25 cellular contexts compared by ENCODE assay signal in genomic region chr13:42283574-42283973, GRCh38. TPM values are rescaled to one million over a fixed set of nuclear protein-coding genes. Genes with fewer than 3 reads are reported as not detected.
DNase-seq lines count a peak whose midpoint lies in the region; ATAC-seq, FAIRE-seq and TF ChIP-seq lines count a peak whose summit lies in the region.
"Had no signal": no experiment of that assay in that cellular context is flagged by ENCODE, and none has a peak within 500 bp of the region (broad histone marks: within the 10 kb centered on the region; RNA-seq: fewer than 3 reads in every experiment).

No MANE protein-coding gene starts in this region.

- TF ChIP-seq CTCF in HepG2 (CRISPR knock-in tag; IDR thresholded peaks at IDR 0.05) (no peak), right lobe of liver (IDR thresholded peaks at IDR 0.05) (no peak), endodermal cell (conservative IDR thresholded peaks at IDR 0.05) (no peak), transverse colon (IDR thresholded peaks at IDR 0.05) (no peak), osteoblast (IDR thresholded peaks at IDR 0.05; ENCODE audit: extremely low read depth, low read depth, low read length) (no peak), mesothelial cell of epicardium (IDR thresholded peaks at IDR 0.05; ENCODE audit: unreplicated experiment) (no peak)

- H3K36me3 Mint-ChIP-seq in endodermal cell (ENCODE audit: low read depth): peaks cover 17% of the 10 kb centered on the region
- peaks cover 18% of the 10 kb centered on the region for H3K36me3 Mint-ChIP-seq in mesothelial cell of epicardium

- ATAC-seq in HepG2 (no peak), right lobe of liver (no peak)
- ATAC-seq: activated CD4-positive, CD25-positive, alpha-beta regulatory T cell treated with anti-CD3 and anti-CD28 coated beads, Interleukin-2, amount 50 U/mL, for 24 hours; activated CD8-positive, alpha-beta memory T cell treated with anti-CD3 and anti-CD28 coated beads, Interleukin-2, amount 10 ng/mL, durations not matched to agents 7 days and 5 days; activated T-helper 17 cell treated with anti-CD3 and anti-CD28 coated beads, Interleukin-2, amount 50 U/mL, for 72 hours; gastroesophageal sphincter had no signal

- H3K27me3 ChIP-seq in HepG2 (ENCODE audit: control insufficient read depth in 1 of 2, insufficient read depth in 2 of 2, low read length in 2 of 2) (no peaks in the 10 kb centered on the region; a peak in 1 of 5 replicates), right lobe of liver (no peaks in the 10 kb centered on the region), endodermal cell (ENCODE audit: control insufficient read depth, insufficient read depth, low read length, poor library complexity, severe bottlenecking) (no peaks in the 10 kb centered on the region), transverse colon (no peaks in the 10 kb centered on the region), osteoblast (ENCODE audit: insufficient read depth, low read length) (no peaks in the 10 kb centered on the region)
- H3K27me3 ChIP-seq: gastroesophageal sphincter, SJSA1, stomach had no signal

- TF ChIP-seq POLR2A in HepG2 (IDR thresholded peaks at IDR 0.05; ENCODE audit: insufficient read depth in 1 of 2, low read depth in 2 of 2, low read length in 2 of 2) (no peak), right lobe of liver (IDR thresholded peaks at IDR 0.05) (no peak), transverse colon (IDR thresholded peaks at IDR 0.05) (no peak)

- H3K27me3 Mint-ChIP-seq in endodermal cell (ENCODE audit: insufficient read depth) (no peaks in the 10 kb centered on the region), mesothelial cell of epicardium (ENCODE audit: low read depth) (no peaks in the 10 kb centered on the region)
- H3K27me3 Mint-ChIP-seq: activated CD8-positive, alpha-beta memory T cell treated with anti-CD3 and anti-CD28 coated beads, Interleukin-2, amount 10 ng/mL, durations not matched to agents 7 days and 5 days; activated T-helper 17 cell treated with anti-CD3 and anti-CD28 coated beads, Interleukin-2, amount 50 U/mL, for 72 hours; CD4-positive, alpha-beta memory T cell; dendritic cell treated with granulocyte-macrophage colony-stimulating factor and Interleukin-4, amounts not matched to agents 40 ng/mL and 50 ng/mL, for 4 days had no signal

- no peaks in the 10 kb centered on the region for H4K20me1 ChIP-seq in HepG2 (ENCODE audit: insufficient read depth, low read length)
- H4K20me1 ChIP-seq in osteoblast (ENCODE audit: insufficient read depth, low read length): peaks cover 8% of the 10 kb centered on the region

- H3K9me3 ChIP-seq in HepG2 (ENCODE audit: low read length): no peaks in the 10 kb centered on the region
- no peaks in the 10 kb centered on the region for H3K9me3 ChIP-seq in right lobe of liver
- H3K9me3 ChIP-seq in endodermal cell (ENCODE audit: control insufficient read depth, low read length): no peaks in the 10 kb centered on the region
- no peaks in the 10 kb centered on the region for H3K9me3 ChIP-seq in transverse colon
- no peaks in the 10 kb centered on the region for H3K9me3 ChIP-seq in osteoblast (ENCODE audit: low read depth, low read length)
- H3K9me3 ChIP-seq: gastroesophageal sphincter, SJSA1, stomach had no signal

- H3K27ac Mint-ChIP-seq in endodermal cell (peak overlapping the region; percentile 52), mesothelial cell of epicardium (no peak overlapping the region)
- H3K27ac Mint-ChIP-seq: activated CD8-positive, alpha-beta memory T cell treated with anti-CD3 and anti-CD28 coated beads, Interleukin-2, amount 10 ng/mL, durations not matched to agents 7 days and 5 days; activated T-helper 17 cell treated with anti-CD3 and anti-CD28 coated beads, Interleukin-2, amount 50 U/mL, for 72 hours; dendritic cell treated with granulocyte-macrophage colony-stimulating factor and Interleukin-4, amounts not matched to agents 40 ng/mL and 50 ng/mL, for 4 days had no signal

- H2AFZ ChIP-seq in HepG2 (ENCODE audit: low read length): no peak overlapping the region
- H2AFZ ChIP-seq in osteoblast (ENCODE audit: low read length): no peak overlapping the region
- H2AFZ ChIP-seq: parathyroid adenoma had no signal

- no TSS peak for BruUV-seq in HepG2 (replicated peaks; lab: Mats Ljungman, UMichigan)

- H3K4me2 ChIP-seq in HepG2 (ENCODE audit: low read depth, low read length): 0 out of 2 replicates have a peak overlapping the region, but pooled peaks have one; percentile 1
- H3K4me2 ChIP-seq in osteoblast (ENCODE audit: insufficient read depth, low read length): no peak overlapping the region

- H3K79me2 ChIP-seq in HepG2 (ENCODE audit: insufficient read depth, low read length): peaks cover 6% of the 10 kb centered on the region
- H3K79me2 ChIP-seq in osteoblast (ENCODE audit: insufficient read depth, low read length): peaks cover 71% of the 10 kb centered on the region
- H3K79me2 ChIP-seq: parathyroid adenoma had no signal

- no peak overlapping the region for H3K27ac ChIP-seq in HepG2 (ENCODE audit: extremely low read length, insufficient read depth, low read length)
- no peak overlapping the region for H3K27ac ChIP-seq in right lobe of liver
- H3K27ac ChIP-seq in endodermal cell (ENCODE audit: low read depth, low read length): no peak overlapping the region
- H3K27ac ChIP-seq in transverse colon: peak overlapping the region in 3 of 4 donors; percentile 31 to 59 (median 58)
- H3K27ac ChIP-seq in osteoblast (ENCODE audit: low read depth, low read length): no peak overlapping the region
- H3K27ac ChIP-seq: gastroesophageal sphincter, parathyroid adenoma, SJSA1 had no signal

- no peak for TF ChIP-seq EP300 in HepG2 (IDR thresholded peaks at IDR 0.05; ENCODE audit: low read depth in 2 of 2, low read length in 2 of 2)
- no peak for TF ChIP-seq EP300 in HepG2 (CRISPR knock-in tag; IDR thresholded peaks at IDR 0.05; ENCODE audit: borderline replicate concordance)
- TF ChIP-seq EP300 in transverse colon (IDR thresholded peaks at IDR 0.05; ENCODE audit: low read depth): no peak

- H3K9ac ChIP-seq in HepG2 (ENCODE audit: insufficient read depth, low read depth, low read length) (no peak overlapping the region), endodermal cell (ENCODE audit: extremely low read depth, low read length, poor library complexity, severe bottlenecking) (no peak overlapping the region)
- H3K9ac ChIP-seq: parathyroid adenoma had no signal

- peaks cover 0 to 7% of the 10 kb centered on the region in 2 experiments; a peak in 3 of 5 replicates for H3K36me3 ChIP-seq in HepG2 (replicated peaks in 1 of 2; ENCODE audit: control insufficient read depth in 1 of 2, insufficient read depth in 2 of 2, low read length in 2 of 2)
- H3K36me3 ChIP-seq in right lobe of liver: peaks cover 0 to 13% (median 0%) of the 10 kb centered on the region in 4 donors
- peaks cover 21% of the 10 kb centered on the region for H3K36me3 ChIP-seq in endodermal cell (ENCODE audit: control insufficient read depth, insufficient read depth, low read length)
- peaks cover 0 to 19% (median 3%) of the 10 kb centered on the region in 4 donors for H3K36me3 ChIP-seq in transverse colon
- peaks cover 5% of the 10 kb centered on the region for H3K36me3 ChIP-seq in osteoblast (ENCODE audit: insufficient read depth, low read length)

- H3K4me1 Mint-ChIP-seq in endodermal cell (peaks cover 19% of the 10 kb centered on the region), mesothelial cell of epicardium (peaks cover 12% of the 10 kb centered on the region)

- H3K9me3 Mint-ChIP-seq in endodermal cell (no peaks in the 10 kb centered on the region), mesothelial cell of epicardium (no peaks in the 10 kb centered on the region)
- H3K9me3 Mint-ChIP-seq: activated T-helper 17 cell treated with anti-CD3 and anti-CD28 coated beads, Interleukin-2, amount 50 U/mL, for 72 hours; CD4-positive, alpha-beta memory T cell; dendritic cell treated with granulocyte-macrophage colony-stimulating factor and Interleukin-4, amounts not matched to agents 40 ng/mL and 50 ng/mL, for 4 days had no signal

- TF ChIP-seq RAD21 in HepG2 (CRISPR knock-in tag; IDR thresholded peaks at IDR 0.05): no peak

- intact Hi-C loops in HepG2 (cut with micrococcal nuclease; ENCODE audit: unreplicated experiment): no loop called here
- intact Hi-C loops in right lobe of liver (cut with DNase I): no loop called here
- intact Hi-C loops in transverse colon (cut with DNase I; ENCODE audit: low total_unique reads): no loop called here

- no peak for FAIRE-seq in HepG2 (lab: Jason Lieb, UNC)

- H3K4me1 ChIP-seq in HepG2 (ENCODE audit: insufficient read depth, low read length) (peaks cover 32% of the 10 kb centered on the region), right lobe of liver (no peaks in the 10 kb centered on the region), endodermal cell (ENCODE audit: control insufficient read depth, insufficient read depth, low read length) (peaks cover 7% of the 10 kb centered on the region), transverse colon (peaks cover 4 to 51% (median 33%) of the 10 kb centered on the region in 4 donors), osteoblast (ENCODE audit: insufficient read depth, low read length) (no peaks in the 10 kb centered on the region)
- H3K4me1 ChIP-seq: SJSA1 had no signal

- H3K4me3 Mint-ChIP-seq in endodermal cell (no peak overlapping the region), mesothelial cell of epicardium (no peak overlapping the region)
- H3K4me3 Mint-ChIP-seq: activated CD8-positive, alpha-beta memory T cell treated with anti-CD3 and anti-CD28 coated beads, Interleukin-2, amount 10 ng/mL, durations not matched to agents 7 days and 5 days; dendritic cell treated with granulocyte-macrophage colony-stimulating factor and Interleukin-4, amounts not matched to agents 40 ng/mL and 50 ng/mL, for 4 days had no signal

- WGBS in HepG2 (ENCODE audit: low lambda C conversion rate): 90% methylated on average over 3 of the region's 3 CpGs
- WGBS in right lobe of liver (ENCODE audit: insufficient coverage, low coverage, low lambda C conversion rate, missing lambda C conversion rate): 78% methylated on average over 3 of the region's 3 CpGs
- 78 to 100% methylated on average over 2 to 3 of the region's 3 CpGs for WGBS in endodermal cell (ENCODE audit: insufficient coverage in 1 of 2, insufficient read length in 1 of 2), 2 experiments
- 45 to 63% methylated on average over 3 of the region's 3 CpGs for WGBS in transverse colon (ENCODE audit: low coverage in 1 of 2), 2 donors

- POLR2A ChIA-PET in HepG2 (lab: Yijun Ruan, JAX): interaction anchor here (1.7 kb wide), 1 partner anchor 12 kb away, joined by 4 read pairs; the partner anchor contains the start of gene AKAP11

- CTCF ChIA-PET in HepG2 (lab: Yijun Ruan, JAX; ENCODE audit: low intra/inter-chr PET ratio, low total read pairs): no interaction called here

- DNase-seq in HepG2 (ENCODE audit: low spot score) (no peak), right lobe of liver (no peak), NCI-H2081 treated with DMSO at 0.1 percent for 48 hours (lab: John Stamatoyannopoulos, UW) (peak; percentile 20), endodermal cell (no peak), transverse colon (peak; percentile 13), osteoblast (ENCODE audit: insufficient read length, low spot score, missing footprints) (no peak), KG1 (lab: John Stamatoyannopoulos, UW) (no peak), mesothelial cell of epicardium (ENCODE audit: low spot score in 2 of 2, unreplicated experiment in 2 of 2) (no peak)
- DNase-seq: ACHN; activated CD8-positive, alpha-beta memory T cell treated with anti-CD3 and anti-CD28 coated beads, Interleukin-2, amount 10 ng/mL, durations not matched to agents 7 days and 5 days; CD4-positive, alpha-beta memory T cell; EL; erythroblast; Karpas-422; NCI-H1092 treated with DMSO at 0.1 percent for 48 hours; NCI-H510A treated with DMSO at 0.1 percent for 48 hours; stimulated activated CD4-positive, alpha-beta T cell treated with anti-CD3 and anti-CD28 coated beads, Interleukin-2, amount 100 ng/mL, for 48 hours; stomach; T1000 had no signal

- H3K4me3 ChIP-seq in HepG2 (replicated peaks in 1 of 3; ENCODE audit: insufficient read depth in 1 of 3, low read depth in 2 of 3, low read length in 3 of 3) (no peak overlapping the region), right lobe of liver (no peak overlapping the region), endodermal cell (ENCODE audit: low read length) (no peak overlapping the region), transverse colon (no peak overlapping the region), osteoblast (ENCODE audit: insufficient read depth, low read length) (no peak overlapping the region)
- H3K4me3 ChIP-seq: gastroesophageal sphincter, SJSA1, stomach had no signal

- in situ Hi-C loops in HepG2 (cut with HindIII; ENCODE audit: extremely low pct_ligation_motif_present, low pct_unique_long_range_greater_than_20kb): no loop called here
- in situ Hi-C loops in transverse colon (cut with MboI; ENCODE audit: low pct_ligation_motif_present in 1 of 4, low pct_unique_long_range_greater_than_20kb in 1 of 4, low sequenced_read_pairs in 3 of 4): no loop called here

RNA-seq across cellular contexts. Expression of gene AKAP11, which starts 11.6 kb away (rescaled TPM):
- 9.8 and 16.9 TPM in 2 replicates for total RNA-seq in HepG2 (2016; rRNA removed; fragmentation: Illumina TruSeq; extraction: Trizol)
- 0.88 and 1.1 TPM in 2 replicates for total RNA-seq in HepG2 (2016; cell fraction: cytosol; rRNA removed; fragmentation: Illumina TruSeq; extraction: Trizol; ENCODE audit: low read depth)
- 9.0 and 15.0 TPM in 2 replicates for total RNA-seq in HepG2 (2016; cell fraction: insoluble cytoplasmic fraction; rRNA removed; fragmentation: Illumina TruSeq; extraction: Trizol)
- 5.0 and 5.8 TPM in 2 replicates for total RNA-seq in HepG2 (2016; cell fraction: membrane; rRNA removed; fragmentation: Illumina TruSeq; extraction: Trizol)
- total RNA-seq in HepG2 (2016; cell fraction: nucleus; rRNA removed; fragmentation: Illumina TruSeq; extraction: Trizol): 14.4 and 17.1 TPM in 2 replicates
- polyA plus RNA-seq in HepG2 (2011; rRNA removed): 6.4 and 7.2 TPM in 2 replicates
- polyA plus RNA-seq in HepG2 (2011; cell fraction: cytosol; rRNA removed): 2.1 and 3.8 TPM in 2 replicates
- polyA plus RNA-seq in HepG2 (2011; cell fraction: nucleus; rRNA removed): 4.8 and 7.1 TPM in 2 replicates
- 8.5 and 9.6 TPM in 2 replicates for polyA plus RNA-seq in HepG2 (2012)
- polyA plus RNA-seq in HepG2 (2016; cell fraction: cytosol; fragmentation: Illumina TruSeq; extraction: Trizol; ENCODE audit: low read depth): 0.32 and 0.34 TPM in 2 replicates
- 7.8 and 7.9 TPM in 2 replicates for polyA plus RNA-seq in HepG2 (2016; cell fraction: insoluble cytoplasmic fraction; fragmentation: Illumina TruSeq; extraction: Trizol; ENCODE audit: low read depth)
- 1.0 and 1.2 TPM in 2 replicates for polyA plus RNA-seq in HepG2 (2016; cell fraction: membrane; fragmentation: Illumina TruSeq; extraction: Trizol; ENCODE audit: low read depth)
- polyA plus RNA-seq in HepG2 (2016; cell fraction: nucleus; fragmentation: Illumina TruSeq; extraction: Trizol; ENCODE audit: insufficient read depth, low read depth): 11.9 and 13.3 TPM in 2 replicates
- 6.2 and 11.4 TPM in 2 replicates for polyA minus RNA-seq in HepG2 (2011; rRNA and poly(A)+ RNA removed; ENCODE audit: low replicate concordance)
- 10.1 and 13.1 TPM in 2 replicates for polyA minus RNA-seq in HepG2 (2011; cell fraction: cytosol; rRNA and poly(A)+ RNA removed)
- 25.1 and 32.9 TPM in 2 replicates for polyA minus RNA-seq in HepG2 (2011; cell fraction: nucleus; rRNA and poly(A)+ RNA removed)
- total RNA-seq in right lobe of liver: 10 to 100 TPM in 5 of 6 experiments, 1 to 10 TPM in 1; 8.5 to 13.8 (median 12.1) TPM
- total RNA-seq in endodermal cell: 10 to 100 TPM; 16.9 to 17.6 TPM
- polyA plus RNA-seq in endodermal cell (2013, experiment 1 of 2): 18.2 TPM
- polyA plus RNA-seq in endodermal cell (2013, experiment 2 of 2): 19.4 TPM
- 10 to 100 TPM; 15.0 to 34.6 (median 26.5) TPM for total RNA-seq in transverse colon
- total RNA-seq in osteoblast: 29.3 and 30.1 TPM in 2 replicates
- 33.9 to 35.1 TPM (median 34.9 TPM) in 3 replicates for total RNA-seq in mesothelial cell of epicardium

Comparison
In these comparisons a context has a peak if more than half of its experiments do, and no peak if none do; other contexts are left out.
1. DNase-seq: peak in NCI-H2081 treated with DMSO at 0.1 percent for 48 hours (single experiment) and transverse colon (single experiment); none in HepG2 (single experiment), right lobe of liver (0 of 3), endodermal cell (single experiment), osteoblast (single experiment), KG1 (single experiment) and mesothelial cell of epicardium (0 of 2).
2. H3K27ac ChIP-seq: peak in transverse colon (3 of 4); none in HepG2 (single experiment), right lobe of liver (0 of 3), endodermal cell (single experiment) and osteoblast (single experiment).